Comparison of ENCODE assay signal across 8 cellular contexts in genomic region chr5:68287976-68288755, GRCh38.
DNase-seq lines count a peak whose midpoint lies in the region; ATAC-seq and TF ChIP-seq lines count a peak whose summit lies in the region.

No MANE protein-coding gene starts in this region.

- WGBS in HUES64 = 3% methylated on average over 46 of the region's 46 CpGs
- 4% methylated on average over 45 of the region's 46 CpGs for WGBS in smooth muscle cell (ENCODE audit: low lambda C conversion rate)

- TF ChIP-seq CTCF in WERI-Rb-1 (IDR thresholded peaks at IDR 0.05; ENCODE audit: low read depth, low read length) (no peak), smooth muscle cell (IDR thresholded peaks at IDR 0.05; ENCODE audit: borderline replicate concordance, insufficient read depth, poor library complexity, severe bottlenecking) (no peak)

- H3K36me3 ChIP-seq in HUES64 (ENCODE audit: insufficient read depth, low read length) = peaks cover 10% of the 10 kb centered on the region
- peaks cover 9% of the 10 kb centered on the region for H3K36me3 ChIP-seq in WERI-Rb-1
- peaks cover 5% of the 10 kb centered on the region for H3K36me3 ChIP-seq in smooth muscle cell (ENCODE audit: low read depth)

- H3K27me3 ChIP-seq in HUES64 (ENCODE audit: insufficient read depth, low read length) (no peaks in the 10 kb centered on the region), WERI-Rb-1 (ENCODE audit: insufficient read depth, low read depth, severe bottlenecking) (no peaks in the 10 kb centered on the region), smooth muscle cell (ENCODE audit: low read depth) (no peaks in the 10 kb centered on the region)

- peak overlapping the region; percentile 67 for H3K9ac ChIP-seq in HUES64 (ENCODE audit: low read depth, low read length)
- H3K9ac ChIP-seq in smooth muscle cell (ENCODE audit: low read depth) = peak overlapping the region; percentile 66

- peaks cover 40% of the 10 kb centered on the region for H3K4me1 ChIP-seq in HUES64 (ENCODE audit: insufficient read depth, low read length)
- H3K4me1 ChIP-seq in smooth muscle cell (ENCODE audit: low read depth) = peaks cover 22% of the 10 kb centered on the region

- DNase-seq in D341Med (ENCODE audit: low spot score) (peak; percentile 33), WERI-Rb-1 (peak; percentile 17), islet precursor cell (peak; percentile 89), smooth muscle cell (lab: John Stamatoyannopoulos, UW; ENCODE audit: unreplicated experiment) (peak; percentile 50), NCI-H2196 treated with DMSO at 0.1 percent for 48 hours (lab: John Stamatoyannopoulos, UW; ENCODE audit: unreplicated experiment) (no peak)
- DNase-seq in central memory CD4-positive, alpha-beta T cell = peak; percentile 55

- peak; percentile 73 for ATAC-seq in GM21381 (IDR thresholded peaks at IDR 0.05; ENCODE audit: unreplicated experiment)

- peak overlapping the region; percentile 97 for H3K4me2 ChIP-seq in smooth muscle cell

- peaks cover 7% of the 10 kb centered on the region for H3F3A ChIP-seq in smooth muscle cell (ENCODE audit: low read depth)

- H3K79me2 ChIP-seq in smooth muscle cell (ENCODE audit: low read depth) = peaks cover 10% of the 10 kb centered on the region

- peak overlapping the region; percentile 42 for H3K27ac ChIP-seq in HUES64 (ENCODE audit: low read depth, low read length)
- no peak overlapping the region for H3K27ac ChIP-seq in WERI-Rb-1
- H3K27ac ChIP-seq in smooth muscle cell (ENCODE audit: low read depth) = peak overlapping the region; percentile 44

- no peaks in the 10 kb centered on the region for H4K20me1 ChIP-seq in smooth muscle cell (ENCODE audit: low read depth)

- peak overlapping the region; percentile 74 for H3K4me3 ChIP-seq in HUES64 (ENCODE audit: low read length)
- H3K4me3 ChIP-seq in WERI-Rb-1 (ENCODE audit: low read depth, low read length) = peak overlapping the region; percentile 34
- H3K4me3 ChIP-seq in smooth muscle cell = peak overlapping the region; percentile 66

- H3K9me3 ChIP-seq in HUES64 (ENCODE audit: insufficient read depth, low read depth, low read length) = no peaks in the 10 kb centered on the region
- H3K9me3 ChIP-seq in WERI-Rb-1 (ENCODE audit: severe bottlenecking) = no peaks in the 10 kb centered on the region
- H3K9me3 ChIP-seq in smooth muscle cell (replicated peaks; ENCODE audit: low read depth) = no peaks in the 10 kb centered on the region

- peak overlapping the region; percentile 70 for H2AFZ ChIP-seq in smooth muscle cell (ENCODE audit: low read depth)
